In genomic region chr1:44514673-44515072, GRCh38 we compare ENCODE assay signal across 1 cellular context.
TF ChIP-seq lines count a peak whose summit lies in the region.

No MANE protein-coding gene starts in this region.

TF ChIP-seq in HepG2, 621 proteins besides CTCF, POLR2A, EP300 and RAD21 (continued from another document):
- TF ChIP-seq AHDC1 (CRISPR knock-in tag; IDR thresholded peaks at IDR 0.05; ENCODE audit: borderline replicate concordance), result no peak
- TF ChIP-seq ZNF431 (CRISPR knock-in tag; IDR thresholded peaks at IDR 0.05; ENCODE audit: borderline replicate concordance, low read depth), result peak; percentile 96; the same call in 1 of the 2 replicates
- peak; percentile 46; the same call in 1 of the 2 replicates for TF ChIP-seq RARA (CRISPR knock-in tag; IDR thresholded peaks at IDR 0.05)
- peak; percentile 36; the same call in 1 of the 2 replicates for TF ChIP-seq ZNF629 (CRISPR knock-in tag; conservative IDR thresholded peaks at IDR 0.05)
- TF ChIP-seq NR2F6 (IDR thresholded peaks at IDR 0.05), result peak; percentile 76
- peak; percentile 61; the same call in 1 of the 2 replicates for TF ChIP-seq NR2F6 (CRISPR knock-in tag; IDR thresholded peaks at IDR 0.05)
- TF ChIP-seq NR2F2 (IDR thresholded peaks at IDR 0.05; ENCODE audit: borderline replicate concordance, low read depth), result peak; percentile 61
